1 cellular context compared by ENCODE assay signal in the genomic region with DNA sequence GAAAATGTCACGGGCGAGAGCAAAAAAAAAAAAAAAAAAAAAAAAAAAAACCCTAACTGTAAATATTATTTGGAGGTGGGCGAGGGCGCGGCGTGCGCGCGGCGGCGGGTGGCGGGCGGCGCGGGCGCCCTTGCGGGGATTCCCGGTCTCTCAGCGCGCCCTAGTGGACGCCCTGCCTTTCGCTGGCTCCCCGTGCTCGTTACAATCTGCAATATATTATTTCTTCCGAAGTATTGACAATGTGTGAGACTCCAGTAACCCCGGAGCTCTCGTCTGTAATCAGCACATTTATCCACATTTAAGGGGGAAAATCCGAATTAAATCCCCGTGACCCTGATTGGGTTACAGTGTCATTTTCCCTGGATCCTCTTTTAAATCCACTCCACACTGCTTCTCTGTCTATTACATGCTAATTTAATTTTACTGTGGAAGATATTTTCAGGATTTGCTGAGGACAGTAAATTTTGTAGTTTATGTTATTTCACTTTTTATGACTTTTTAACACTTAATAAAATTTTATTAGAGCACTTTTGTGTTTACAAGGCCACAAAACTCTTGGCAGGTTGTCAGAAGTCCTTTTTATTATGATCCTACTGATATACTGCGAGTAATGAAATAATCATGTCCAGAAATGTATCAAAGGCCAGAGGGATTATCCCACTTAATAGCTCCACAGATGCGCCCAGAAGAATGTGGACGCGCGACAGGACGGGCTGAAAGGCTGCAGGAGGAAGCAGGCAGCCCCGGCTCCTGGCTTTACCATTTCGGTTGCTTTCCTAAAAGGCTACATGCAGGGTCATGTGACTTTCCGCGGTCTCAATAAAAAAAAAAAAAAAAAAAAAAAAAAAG.
TF ChIP-seq lines count a peak whose summit lies in the region.

No MANE protein-coding gene starts in this region.

TF ChIP-seq in GM12878, 131 proteins besides CTCF, POLR2A, EP300 and RAD21 (continued from another document):
- TF ChIP-seq PAX5 (IDR thresholded peaks at IDR 0.05; ENCODE audit: borderline replicate concordance, low read depth, low read length), result no peak
- TF ChIP-seq HDGF (IDR thresholded peaks at IDR 0.05), result no peak
- no peak for TF ChIP-seq ASH2L (IDR thresholded peaks at IDR 0.05; ENCODE audit: borderline replicate concordance, low read depth)
- TF ChIP-seq SMARCA5 (IDR thresholded peaks at IDR 0.05), result peak; percentile 41; the same call in 1 of the 2 replicates
- TF ChIP-seq, protein P1, sequence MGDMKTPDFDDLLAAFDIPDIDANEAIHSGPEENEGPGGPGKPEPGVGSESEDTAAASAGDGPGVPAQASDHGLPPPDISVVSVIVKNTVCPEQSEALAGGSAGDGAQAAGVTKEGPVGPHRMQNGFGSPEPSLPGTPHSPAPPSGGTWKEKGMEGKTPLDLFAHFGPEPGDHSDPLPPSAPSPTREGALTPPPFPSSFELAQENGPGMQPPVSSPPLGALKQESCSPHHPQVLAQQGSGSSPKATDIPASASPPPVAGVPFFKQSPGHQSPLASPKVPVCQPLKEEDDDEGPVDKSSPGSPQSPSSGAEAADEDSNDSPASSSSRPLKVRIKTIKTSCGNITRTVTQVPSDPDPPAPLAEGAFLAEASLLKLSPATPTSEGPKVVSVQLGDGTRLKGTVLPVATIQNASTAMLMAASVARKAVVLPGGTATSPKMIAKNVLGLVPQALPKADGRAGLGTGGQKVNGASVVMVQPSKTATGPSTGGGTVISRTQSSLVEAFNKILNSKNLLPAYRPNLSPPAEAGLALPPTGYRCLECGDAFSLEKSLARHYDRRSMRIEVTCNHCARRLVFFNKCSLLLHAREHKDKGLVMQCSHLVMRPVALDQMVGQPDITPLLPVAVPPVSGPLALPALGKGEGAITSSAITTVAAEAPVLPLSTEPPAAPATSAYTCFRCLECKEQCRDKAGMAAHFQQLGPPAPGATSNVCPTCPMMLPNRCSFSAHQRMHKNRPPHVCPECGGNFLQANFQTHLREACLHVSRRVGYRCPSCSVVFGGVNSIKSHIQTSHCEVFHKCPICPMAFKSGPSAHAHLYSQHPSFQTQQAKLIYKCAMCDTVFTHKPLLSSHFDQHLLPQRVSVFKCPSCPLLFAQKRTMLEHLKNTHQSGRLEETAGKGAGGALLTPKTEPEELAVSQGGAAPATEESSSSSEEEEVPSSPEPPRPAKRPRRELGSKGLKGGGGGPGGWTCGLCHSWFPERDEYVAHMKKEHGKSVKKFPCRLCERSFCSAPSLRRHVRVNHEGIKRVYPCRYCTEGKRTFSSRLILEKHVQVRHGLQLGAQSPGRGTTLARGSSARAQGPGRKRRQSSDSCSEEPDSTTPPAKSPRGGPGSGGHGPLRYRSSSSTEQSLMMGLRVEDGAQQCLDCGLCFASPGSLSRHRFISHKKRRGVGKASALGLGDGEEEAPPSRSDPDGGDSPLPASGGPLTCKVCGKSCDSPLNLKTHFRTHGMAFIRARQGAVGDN (IDR thresholded peaks at IDR 0.05), result no peak
- TF ChIP-seq TCF12 (IDR thresholded peaks at IDR 0.05; ENCODE audit: low read depth, low read length), result no peak
- TF ChIP-seq ZBED1 (IDR thresholded peaks at IDR 0.05; ENCODE audit: borderline replicate concordance), result no peak
- peak; percentile 48 for TF ChIP-seq SMC3 (IDR thresholded peaks at IDR 0.05; ENCODE audit: borderline replicate concordance, low read length)
- TF ChIP-seq, protein P2, sequence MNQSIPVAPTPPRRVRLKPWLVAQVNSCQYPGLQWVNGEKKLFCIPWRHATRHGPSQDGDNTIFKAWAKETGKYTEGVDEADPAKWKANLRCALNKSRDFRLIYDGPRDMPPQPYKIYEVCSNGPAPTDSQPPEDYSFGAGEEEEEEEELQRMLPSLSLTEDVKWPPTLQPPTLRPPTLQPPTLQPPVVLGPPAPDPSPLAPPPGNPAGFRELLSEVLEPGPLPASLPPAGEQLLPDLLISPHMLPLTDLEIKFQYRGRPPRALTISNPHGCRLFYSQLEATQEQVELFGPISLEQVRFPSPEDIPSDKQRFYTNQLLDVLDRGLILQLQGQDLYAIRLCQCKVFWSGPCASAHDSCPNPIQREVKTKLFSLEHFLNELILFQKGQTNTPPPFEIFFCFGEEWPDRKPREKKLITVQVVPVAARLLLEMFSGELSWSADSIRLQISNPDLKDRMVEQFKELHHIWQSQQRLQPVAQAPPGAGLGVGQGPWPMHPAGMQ (IDR thresholded peaks at IDR 0.05; ENCODE audit: borderline replicate concordance), result no peak
TF ChIP-seq in GM12878: peak in this region for 3.
